ENCODE assay signal across 11 cellular contexts in genomic region chr5:134001938-134002731, GRCh38. TPM values are rescaled to one million over a fixed set of nuclear protein-coding genes. Genes with fewer than 3 reads are reported as not detected.
DNase-seq lines count a peak whose midpoint lies in the region; ATAC-seq and TF ChIP-seq lines count a peak whose summit lies in the region.
"Had no signal": no experiment of that assay in that cellular context is flagged by ENCODE, and none has a peak within 500 bp of the region (broad histone marks: within the 10 kb centered on the region; RNA-seq: fewer than 3 reads in every experiment).

No MANE protein-coding gene starts in this region.

- H3K36me3 ChIP-seq in CD8-positive, alpha-beta T cell (ENCODE audit: insufficient read depth, low read length), result peaks cover 5% of the 10 kb centered on the region
- no peaks in the 10 kb centered on the region for H3K36me3 ChIP-seq in KMS-11 (ENCODE audit: insufficient read depth)
- H3K36me3 ChIP-seq: prostate gland had no signal

- peak overlapping the region; percentile 68 for H3K4me2 ChIP-seq in KMS-11

- peaks cover 30% of the 10 kb centered on the region for H3K4me1 ChIP-seq in CD8-positive, alpha-beta T cell (ENCODE audit: insufficient read depth, low read length)
- peaks cover 35% of the 10 kb centered on the region for H3K4me1 ChIP-seq in KMS-11 (ENCODE audit: low read depth, poor library complexity, severe bottlenecking)

- no peak for ATAC-seq in CD8-positive, alpha-beta T cell
- ATAC-seq in natural killer cell treated with Interleukin-12 subunit alpha and Interleukin-12 subunit beta and Interleukin-15 and Interleukin-18, amount 100 ng/mL, for 72 hours, result no peak
- no peak for ATAC-seq in HG02938 (IDR thresholded peaks at IDR 0.05; ENCODE audit: unreplicated experiment)

- POLR2A ChIA-PET in CD8-positive, alpha-beta T cell (lab: Charles Lee), result no interaction called here

- H3K27ac ChIP-seq in CD8-positive, alpha-beta T cell (ENCODE audit: low read depth, low read length), result no peak overlapping the region
- no peak overlapping the region for H3K27ac ChIP-seq in KMS-11
- H3K27ac ChIP-seq: SJSA1 had no signal

- peaks cover 39% of the 10 kb centered on the region for H4K20me1 ChIP-seq in KMS-11 (ENCODE audit: insufficient read depth)

- peaks cover 57% of the 10 kb centered on the region for H3K4me1 Mint-ChIP-seq in CD8-positive, alpha-beta T cell (ENCODE audit: low read depth)
- peaks cover 75% of the 10 kb centered on the region for H3K4me1 Mint-ChIP-seq in brain
- H3K4me1 Mint-ChIP-seq in natural killer cell treated with Interleukin-12 subunit alpha and Interleukin-12 subunit beta and Interleukin-15 and Interleukin-18, amount 100 ng/mL, for 72 hours (ENCODE audit: low read depth in 2 of 2), result peaks cover 31 to 47% of the 10 kb centered on the region in 2 donors

- no peaks in the 10 kb centered on the region for H3K9me3 Mint-ChIP-seq in CD8-positive, alpha-beta T cell
- no peaks in the 10 kb centered on the region for H3K9me3 Mint-ChIP-seq in brain
- H3K9me3 Mint-ChIP-seq in natural killer cell treated with Interleukin-12 subunit alpha and Interleukin-12 subunit beta and Interleukin-15 and Interleukin-18, amount 100 ng/mL, for 72 hours, result no peaks in the 10 kb centered on the region

- H3K27me3 ChIP-seq in CD8-positive, alpha-beta T cell (ENCODE audit: insufficient read depth, low read length), result no peaks in the 10 kb centered on the region
- no peaks in the 10 kb centered on the region for H3K27me3 ChIP-seq in KMS-11 (ENCODE audit: insufficient read depth, low read depth)
- H3K27me3 ChIP-seq: SJSA1 had no signal

- H3K36me3 Mint-ChIP-seq in CD8-positive, alpha-beta T cell, result peaks cover 14% of the 10 kb centered on the region
- H3K36me3 Mint-ChIP-seq in brain, result peaks cover 23% of the 10 kb centered on the region
- H3K36me3 Mint-ChIP-seq in natural killer cell treated with Interleukin-12 subunit alpha and Interleukin-12 subunit beta and Interleukin-15 and Interleukin-18, amount 100 ng/mL, for 72 hours, result no peaks in the 10 kb centered on the region

- no peaks in the 10 kb centered on the region for H3K27me3 Mint-ChIP-seq in CD8-positive, alpha-beta T cell (ENCODE audit: low read depth)
- H3K27me3 Mint-ChIP-seq in brain, result peaks cover 2% of the 10 kb centered on the region
- no peaks in the 10 kb centered on the region for H3K27me3 Mint-ChIP-seq in natural killer cell treated with Interleukin-12 subunit alpha and Interleukin-12 subunit beta and Interleukin-15 and Interleukin-18, amount 100 ng/mL, for 72 hours

- H3K9me3 ChIP-seq in CD8-positive, alpha-beta T cell (ENCODE audit: low read length), result no peaks in the 10 kb centered on the region
- H3K9me3 ChIP-seq: prostate gland, SJSA1 had no signal

- H3K4me3 ChIP-seq in CD8-positive, alpha-beta T cell (ENCODE audit: low read depth, low read length), result no peak overlapping the region
- H3K4me3 ChIP-seq in KMS-11 (IDR thresholded peaks at IDR 0.05; ENCODE audit: insufficient read depth, low read depth, low read length), result no peak overlapping the region

- peaks cover 73% of the 10 kb centered on the region for H3K79me2 ChIP-seq in KMS-11 (ENCODE audit: insufficient read depth, low read depth)

- CTCF ChIA-PET in CD8-positive, alpha-beta T cell (lab: Charles Lee), result no interaction called here

- DNase-seq in CD8-positive, alpha-beta T cell, result no peak
- DNase-seq in natural killer cell treated with Interleukin-12 subunit alpha and Interleukin-12 subunit beta and Interleukin-15 and Interleukin-18, amount 100 ng/mL, for 72 hours (ENCODE audit: low spot score), result no peak
- DNase-seq in NOMO-1 treated with dmso at 0.1 percent for 144 hours (lab: John Stamatoyannopoulos, UW; ENCODE audit: unreplicated experiment) (no peak), amniotic stem cell (lab: John Stamatoyannopoulos, UW) (no peak), HPDE6-E6E7 (ENCODE audit: extremely low spot score) (no peak)
- DNase-seq: stimulated activated naive CD4-positive, alpha-beta T cell treated with Interleukin-2 at 50 U/mL for 16 hours had no signal

- no peak for TF ChIP-seq CTCF in CD8-positive, alpha-beta T cell (IDR thresholded peaks at IDR 0.05)
- TF ChIP-seq CTCF in KMS-11 (conservative IDR thresholded peaks at IDR 0.05; ENCODE audit: low read depth, low read length), result no peak
- no peak for TF ChIP-seq CTCF in brain (conservative IDR thresholded peaks at IDR 0.05)

- H3K27ac Mint-ChIP-seq in CD8-positive, alpha-beta T cell, result peak overlapping the region; percentile 4
- peak overlapping the region in 4 of 5 experiments; percentile 37 to 98 (median 86) for H3K27ac Mint-ChIP-seq in brain
- H3K27ac Mint-ChIP-seq in natural killer cell treated with Interleukin-12 subunit alpha and Interleukin-12 subunit beta and Interleukin-15 and Interleukin-18, amount 100 ng/mL, for 72 hours, result peak overlapping the region; percentile 90 to 91

- H3K9ac ChIP-seq in KMS-11, result peak overlapping the region; percentile 97; the same call in 1 of the 2 replicates

- H3K4me3 Mint-ChIP-seq in CD8-positive, alpha-beta T cell, result peak overlapping the region; percentile 13
- peak overlapping the region; percentile 93 to 97 (median 95) for H3K4me3 Mint-ChIP-seq in brain
- peak overlapping the region; percentile 93 for H3K4me3 Mint-ChIP-seq in natural killer cell treated with Interleukin-12 subunit alpha and Interleukin-12 subunit beta and Interleukin-15 and Interleukin-18, amount 100 ng/mL, for 72 hours

- intact Hi-C loops in CD8-positive, alpha-beta T cell (cut with DNase I, micrococcal nuclease), result loop anchor here (5.0 to 10.0 kb wide), 5 partner anchors 373 to 903 kb away; partner anchors contain the start of genes JADE2 (in 2 of the 2), DDX46 (in 1 of the 2), PCBD2 (in 1 of the 2) and SAR1B (in 1 of the 2)

- H2AFZ ChIP-seq in KMS-11 (ENCODE audit: low read depth), result no peak overlapping the region

RNA-seq across cellular contexts. Expression of gene VDAC1, which starts 2.6 kb away (rescaled TPM):
- total RNA-seq in CD8-positive, alpha-beta T cell, result 10 to 100 TPM; 68.1 to 71.1 TPM
- 174 TPM for polyA plus RNA-seq in brain (ENCODE audit: insufficient read depth, low read depth, low replicate concordance)
- total RNA-seq in natural killer cell treated with Interleukin-12 subunit alpha and Interleukin-12 subunit beta and Interleukin-15 and Interleukin-18, amount 100 ng/mL, for 72 hours, result 100 to 1,000 TPM; 325 to 329 TPM

RNA-seq across cellular contexts. Expression of gene C5orf15, which starts 33.7 kb away (rescaled TPM):
- 10 to 100 TPM; 12.4 to 13.0 TPM for total RNA-seq in CD8-positive, alpha-beta T cell
- polyA plus RNA-seq in brain (ENCODE audit: insufficient read depth, low read depth, low replicate concordance), result 28.7 TPM
- total RNA-seq in natural killer cell treated with Interleukin-12 subunit alpha and Interleukin-12 subunit beta and Interleukin-15 and Interleukin-18, amount 100 ng/mL, for 72 hours, result 10 to 100 TPM; 16.7 to 41.6 TPM

Comparison
In these comparisons a context has a peak if more than half of its experiments do, and no peak if none do; other contexts are left out.
1. H3K27ac Mint-ChIP-seq: peak in every context shown above with its lines; median percentile 90 in natural killer cell treated with Interleukin-12 subunit alpha and Interleukin-12 subunit beta and Interleukin-15 and Interleukin-18, amount 100 ng/mL, for 72 hours; 86 in brain; 4 in CD8-positive, alpha-beta T cell.
2. H3K4me3 Mint-ChIP-seq: peak in every context shown above with its lines; median percentile 95 in brain; 93 in natural killer cell treated with Interleukin-12 subunit alpha and Interleukin-12 subunit beta and Interleukin-15 and Interleukin-18, amount 100 ng/mL, for 72 hours; 13 in CD8-positive, alpha-beta T cell.
3. RNA of gene VDAC1, which starts 2.6 kb away (total RNA-seq): 325 to 329 TPM in natural killer cell treated with Interleukin-12 subunit alpha and Interleukin-12 subunit beta and Interleukin-15 and Interleukin-18, amount 100 ng/mL, for 72 hours; 68.1 to 71.1 TPM in CD8-positive, alpha-beta T cell; every median in the first group is over 4 times any median in the second.